ENCODE assay signal across 20 cellular contexts in the genomic region with DNA sequence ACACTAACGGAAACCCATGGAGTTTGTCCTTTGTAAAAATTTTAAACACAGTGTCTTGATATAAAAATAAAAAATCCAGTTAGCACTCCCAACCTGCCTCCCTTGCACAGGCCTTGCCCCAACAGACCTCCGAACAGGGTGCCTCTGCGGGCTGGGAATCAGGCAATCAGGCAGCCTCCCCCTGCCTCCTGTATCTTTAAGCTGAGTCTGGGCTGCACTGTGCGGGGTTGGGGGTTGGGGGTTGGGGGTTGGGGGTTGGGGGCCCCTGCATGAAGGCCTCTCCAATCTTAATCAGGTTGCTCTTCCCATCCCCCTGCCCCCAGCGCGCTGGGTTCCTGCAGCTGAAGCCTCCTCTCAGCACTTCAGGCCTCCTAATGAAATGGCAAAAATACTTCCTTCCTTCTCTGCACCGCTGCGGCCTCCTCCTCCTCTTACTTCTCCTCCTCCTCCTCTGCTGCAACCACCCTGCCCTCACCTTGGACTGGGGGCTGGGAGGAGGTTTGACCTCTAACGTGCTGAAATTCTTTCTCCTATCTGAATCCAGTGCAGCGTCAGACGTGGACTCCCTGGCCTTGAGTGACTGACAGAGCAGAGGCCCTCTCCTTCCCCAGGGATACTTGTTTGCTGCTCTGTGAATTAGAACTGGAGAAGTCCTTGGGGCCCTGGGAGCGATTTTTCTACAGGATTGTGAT. TPM values are rescaled to one million over a fixed set of nuclear protein-coding genes. Genes with fewer than 3 reads are reported as not detected.
DNase-seq lines count a peak whose midpoint lies in the region; ATAC-seq and TF ChIP-seq lines count a peak whose summit lies in the region.
"Had no signal": no experiment of that assay in that cellular context is flagged by ENCODE, and none has a peak within 500 bp of the region (broad histone marks: within the 10 kb centered on the region; RNA-seq: fewer than 3 reads in every experiment).

No MANE protein-coding gene starts in this region.

- H3K27me3 Mint-ChIP-seq in activated CD4-positive, alpha-beta T cell treated with anti-CD3 and anti-CD28 coated beads, Interleukin-2, amount 10 ng/mL, durations not matched to agents 24 days and 14 days: no peaks in the 10 kb centered on the region
- no peaks in the 10 kb centered on the region for H3K27me3 Mint-ChIP-seq in activated CD4-positive, alpha-beta T cell treated with anti-CD3 and anti-CD28 coated beads, Interleukin-2, amount 10 ng/mL, durations not matched to agents 7 days and 5 days
- no peaks in the 10 kb centered on the region for H3K27me3 Mint-ChIP-seq in type B pancreatic cell

- intact Hi-C loops in activated CD4-positive, alpha-beta T cell treated with anti-CD3 and anti-CD28 coated beads, Interleukin-2, amount 10 ng/mL, durations not matched to agents 24 days and 14 days (cut with micrococcal nuclease): loop anchor here (10.0 kb wide), 1 partner anchor 396 kb away; no protein-coding TSS in a partner anchor

- DNase-seq in activated CD4-positive, alpha-beta T cell treated with anti-CD3 and anti-CD28 coated beads, Interleukin-2, amount 10 ng/mL, durations not matched to agents 24 days and 14 days: no peak
- no peak for DNase-seq in activated CD4-positive, alpha-beta T cell treated with anti-CD3 and anti-CD28 coated beads, Interleukin-2, amount 10 ng/mL, durations not matched to agents 7 days and 5 days
- DNase-seq in SKM-1 (lab: John Stamatoyannopoulos, UW; ENCODE audit: unreplicated experiment) (peak; percentile 41), iPS-NIHi11 (ENCODE audit: low spot score) (peak; percentile 23), type B pancreatic cell (ENCODE audit: extremely low spot score, unreplicated experiment) (no peak), SW480 (ENCODE audit: low spot score) (no peak), DMS 273 (lab: John Stamatoyannopoulos, UW; ENCODE audit: unreplicated experiment) (no peak)
- DNase-seq: activated CD4-positive, alpha-beta T cell treated with anti-CD3 and anti-CD28 coated beads, Interleukin-2, amount 50 U/mL, for 4 hours; activated T-cell treated with anti-CD3 and anti-CD28 coated beads, Interleukin-2, amount 50 U/mL, for 72 hours; amygdala; COR-L47; dermis blood vessel endothelial cell; NCI-H1436 treated with DMSO at 0.1 percent for 48 hours; PC-3; stimulated activated CD8-positive, alpha-beta memory T cell treated with anti-CD3 and anti-CD28 coated beads, Interleukin-4, amount 100 ng/mL, for 48 hours; SW 1271; transverse colon had no signal

- H3K27ac Mint-ChIP-seq in activated CD4-positive, alpha-beta T cell treated with anti-CD3 and anti-CD28 coated beads, Interleukin-2, amount 10 ng/mL, durations not matched to agents 24 days and 14 days: peak overlapping the region; percentile 65
- no peak overlapping the region for H3K27ac Mint-ChIP-seq in activated CD4-positive, alpha-beta T cell treated with anti-CD3 and anti-CD28 coated beads, Interleukin-2, amount 10 ng/mL, durations not matched to agents 7 days and 5 days
- peak overlapping the region; percentile 40 for H3K27ac Mint-ChIP-seq in type B pancreatic cell
- H3K27ac Mint-ChIP-seq: activated T-cell treated with anti-CD3 and anti-CD28 coated beads, Interleukin-2, amount 50 U/mL, for 72 hours had no signal

- no peak for TF ChIP-seq CTCF in type B pancreatic cell (conservative IDR thresholded peaks at IDR 0.05)

- no peak for ATAC-seq in GM21447 (IDR thresholded peaks at IDR 0.05; ENCODE audit: unreplicated experiment)
- ATAC-seq: A549; activated T-cell treated with anti-CD3 and anti-CD28 coated beads, Interleukin-2, amount 50 U/mL, for 72 hours; esophagus mucosa; PC-3 had no signal

- POLR2A ChIA-PET in activated CD4-positive, alpha-beta T cell treated with anti-CD3 and anti-CD28 coated beads, Interleukin-2, amount 10 ng/mL, durations not matched to agents 7 days and 5 days (lab: Charles Lee): no interaction called here

- peaks cover 30% of the 10 kb centered on the region for H3K36me3 Mint-ChIP-seq in activated CD4-positive, alpha-beta T cell treated with anti-CD3 and anti-CD28 coated beads, Interleukin-2, amount 10 ng/mL, durations not matched to agents 24 days and 14 days (ENCODE audit: low read depth)
- H3K36me3 Mint-ChIP-seq in activated CD4-positive, alpha-beta T cell treated with anti-CD3 and anti-CD28 coated beads, Interleukin-2, amount 10 ng/mL, durations not matched to agents 7 days and 5 days (ENCODE audit: low read depth): peaks cover 10% of the 10 kb centered on the region
- no peaks in the 10 kb centered on the region for H3K36me3 Mint-ChIP-seq in type B pancreatic cell

- no peak overlapping the region for H3K4me3 Mint-ChIP-seq in activated CD4-positive, alpha-beta T cell treated with anti-CD3 and anti-CD28 coated beads, Interleukin-2, amount 10 ng/mL, durations not matched to agents 24 days and 14 days
- H3K4me3 Mint-ChIP-seq in activated CD4-positive, alpha-beta T cell treated with anti-CD3 and anti-CD28 coated beads, Interleukin-2, amount 10 ng/mL, durations not matched to agents 7 days and 5 days: no peak overlapping the region
- no peak overlapping the region for H3K4me3 Mint-ChIP-seq in type B pancreatic cell
- H3K4me3 Mint-ChIP-seq: activated T-cell treated with anti-CD3 and anti-CD28 coated beads, Interleukin-2, amount 50 U/mL, for 72 hours had no signal

- no peaks in the 10 kb centered on the region for H3K9me3 Mint-ChIP-seq in activated CD4-positive, alpha-beta T cell treated with anti-CD3 and anti-CD28 coated beads, Interleukin-2, amount 10 ng/mL, durations not matched to agents 24 days and 14 days
- H3K9me3 Mint-ChIP-seq in activated CD4-positive, alpha-beta T cell treated with anti-CD3 and anti-CD28 coated beads, Interleukin-2, amount 10 ng/mL, durations not matched to agents 7 days and 5 days: no peaks in the 10 kb centered on the region
- H3K9me3 Mint-ChIP-seq in type B pancreatic cell: no peaks in the 10 kb centered on the region
- H3K9me3 Mint-ChIP-seq: activated T-cell treated with anti-CD3 and anti-CD28 coated beads, Interleukin-2, amount 50 U/mL, for 72 hours had no signal

- CTCF ChIA-PET in activated CD4-positive, alpha-beta T cell treated with anti-CD3 and anti-CD28 coated beads, Interleukin-2, amount 10 ng/mL, durations not matched to agents 7 days and 5 days (lab: Charles Lee): no interaction called here

- H3K4me1 Mint-ChIP-seq in activated CD4-positive, alpha-beta T cell treated with anti-CD3 and anti-CD28 coated beads, Interleukin-2, amount 10 ng/mL, durations not matched to agents 24 days and 14 days: peaks cover 7% of the 10 kb centered on the region
- peaks cover 6% of the 10 kb centered on the region for H3K4me1 Mint-ChIP-seq in activated CD4-positive, alpha-beta T cell treated with anti-CD3 and anti-CD28 coated beads, Interleukin-2, amount 10 ng/mL, durations not matched to agents 7 days and 5 days
- H3K4me1 Mint-ChIP-seq in type B pancreatic cell (ENCODE audit: unreplicated experiment): peaks cover 6% of the 10 kb centered on the region

RNA-seq across cellular contexts. Expression of a gene that starts 26.6 kb away (rescaled TPM):
- 1.0 and 1.1 TPM in 2 replicates for total RNA-seq in activated CD4-positive, alpha-beta T cell treated with anti-CD3 and anti-CD28 coated beads, Interleukin-2, amount 10 ng/mL, durations not matched to agents 24 days and 14 days
- total RNA-seq in activated CD4-positive, alpha-beta T cell treated with anti-CD3 and anti-CD28 coated beads, Interleukin-2, amount 10 ng/mL, durations not matched to agents 7 days and 5 days: 1 to 10 TPM in 1 of 2 experiments, under 1 TPM in 1; 0.98 to 1.6 TPM
- total RNA-seq in type B pancreatic cell (ENCODE audit: low replicate concordance): 0.86 and 17.9 TPM in 2 replicates

RNA-seq across cellular contexts. Expression of a gene that starts 51.8 kb away (rescaled TPM):
- total RNA-seq in activated CD4-positive, alpha-beta T cell treated with anti-CD3 and anti-CD28 coated beads, Interleukin-2, amount 10 ng/mL, durations not matched to agents 24 days and 14 days: not detected in 2 replicates
- total RNA-seq in activated CD4-positive, alpha-beta T cell treated with anti-CD3 and anti-CD28 coated beads, Interleukin-2, amount 10 ng/mL, durations not matched to agents 7 days and 5 days: not detected
- 3.9 and 15.3 TPM in 2 replicates for total RNA-seq in type B pancreatic cell (ENCODE audit: low replicate concordance)
- total RNA-seq: dermis blood vessel endothelial cell, PC-3 had no signal

RNA-seq across cellular contexts. Expression of a gene that starts 52.9 kb away (rescaled TPM):
- 61.0 and 65.9 TPM in 2 replicates for total RNA-seq in activated CD4-positive, alpha-beta T cell treated with anti-CD3 and anti-CD28 coated beads, Interleukin-2, amount 10 ng/mL, durations not matched to agents 24 days and 14 days
- total RNA-seq in activated CD4-positive, alpha-beta T cell treated with anti-CD3 and anti-CD28 coated beads, Interleukin-2, amount 10 ng/mL, durations not matched to agents 7 days and 5 days: 10 to 100 TPM; 56.6 to 64.7 TPM
- 44.1 and 77.2 TPM in 2 replicates for total RNA-seq in type B pancreatic cell (ENCODE audit: low replicate concordance)

RNA-seq across cellular contexts. Expression of a gene that starts 59.9 kb away (rescaled TPM):
- total RNA-seq in activated CD4-positive, alpha-beta T cell treated with anti-CD3 and anti-CD28 coated beads, Interleukin-2, amount 10 ng/mL, durations not matched to agents 24 days and 14 days: 337 and 348 TPM in 2 replicates
- total RNA-seq in activated CD4-positive, alpha-beta T cell treated with anti-CD3 and anti-CD28 coated beads, Interleukin-2, amount 10 ng/mL, durations not matched to agents 7 days and 5 days: 100 to 1,000 TPM; 447 to 523 TPM
- 1.5 and 5.2 TPM in 2 replicates for total RNA-seq in type B pancreatic cell (ENCODE audit: low replicate concordance)
- total RNA-seq: PC-3 had no signal

Comparison
In these comparisons a context has a peak if more than half of its experiments do, and no peak if none do; other contexts are left out.
1. DNase-seq: peak in SKM-1 (single experiment) and iPS-NIHi11 (single experiment); none in activated CD4-positive, alpha-beta T cell treated with anti-CD3 and anti-CD28 coated beads, Interleukin-2, amount 10 ng/mL, durations not matched to agents 24 days and 14 days (single experiment), activated CD4-positive, alpha-beta T cell treated with anti-CD3 and anti-CD28 coated beads, Interleukin-2, amount 10 ng/mL, durations not matched to agents 7 days and 5 days (single experiment), type B pancreatic cell (single experiment), SW480 (single experiment) and DMS 273 (single experiment).